Comparison of ENCODE assay signal across 15 cellular contexts in genomic region chr6:156826290-156826955, GRCh38. TPM values are rescaled to one million over a fixed set of nuclear protein-coding genes. Genes with fewer than 3 reads are reported as not detected.
DNase-seq lines count a peak whose midpoint lies in the region; ATAC-seq, FAIRE-seq and TF ChIP-seq lines count a peak whose summit lies in the region.
"Had no signal": no experiment of that assay in that cellular context is flagged by ENCODE, and none has a peak within 500 bp of the region (broad histone marks: within the 10 kb centered on the region; RNA-seq: fewer than 3 reads in every experiment).

No MANE protein-coding gene starts in this region.

- peaks cover 57% of the 10 kb centered on the region for H3K4me1 ChIP-seq in CD4-positive, alpha-beta memory T cell (ENCODE audit: insufficient read depth, low read length)
- H3K4me1 ChIP-seq in pancreas = peaks cover 20 to 31% (median 26%) of the 10 kb centered on the region in 3 donors

- H3K36me3 ChIP-seq in CD4-positive, alpha-beta memory T cell (ENCODE audit: insufficient read depth, low read length) = no peaks in the 10 kb centered on the region
- H3K36me3 ChIP-seq in pancreas = peaks cover 0 to 6% (median 0%) of the 10 kb centered on the region in 3 donors

- CTCF ChIA-PET in CD4-positive, alpha-beta memory T cell (lab: Charles Lee; ENCODE audit: partially characterized antibody) = interaction anchor here (1.2 kb wide), 1 partner anchor 168 kb away, joined by 3 read pairs; no protein-coding TSS in a partner anchor

- DNase-seq in CD4-positive, alpha-beta memory T cell = no peak
- DNase-seq in HFFc6 (no peak), endothelial cell (ENCODE audit: low spot score) (no peak), pancreas (no peak), GOT3 (lab: John Stamatoyannopoulos, UW) (no peak), sciatic nerve (ENCODE audit: low spot score) (no peak), RCC 7860 (ENCODE audit: low spot score) (no peak)
- DNase-seq: AML-193, DMS 273 treated with DMSO at 0.1 percent for 48 hours, head of caudate nucleus, islet precursor cell, NCI-H524 treated with DMSO at 0.1 percent for 48 hours had no signal

- H3K27ac ChIP-seq in CD4-positive, alpha-beta memory T cell (ENCODE audit: low read depth, low read length) = no peak overlapping the region
- no peak overlapping the region for H3K27ac ChIP-seq in pancreas

- no peaks in the 10 kb centered on the region for H3K27me3 Mint-ChIP-seq in CD4-positive, alpha-beta memory T cell
- H3K27me3 Mint-ChIP-seq in HFFc6 (ENCODE audit: insufficient read depth) (no peaks in the 10 kb centered on the region; the same call in none of the 2 replicates), endothelial cell (ENCODE audit: unreplicated experiment) (no peaks in the 10 kb centered on the region)

- FAIRE-seq in pancreas (lab: Jason Lieb, UNC) = no peak
- no peak for FAIRE-seq in RCC 7860 (lab: Jason Lieb, UNC)

- POLR2A ChIA-PET in CD4-positive, alpha-beta memory T cell (lab: Charles Lee; ENCODE audit: partially characterized antibody) = interaction anchor here (1.3 to 1.4 kb wide), 2 partner anchors 49 to 140 kb away, joined by 3 to 5 read pairs; partner anchors contain the start of gene ARID1B

- H3K27ac Mint-ChIP-seq in CD4-positive, alpha-beta memory T cell = peak overlapping the region in 4 of 7 donors; percentile 17 to 66 (median 36)
- H3K27ac Mint-ChIP-seq in HFFc6 (peak overlapping the region; percentile 93; the same call in 1 of the 2 replicates), endothelial cell (ENCODE audit: unreplicated experiment) (peak overlapping the region; percentile 39)
- H3K27ac Mint-ChIP-seq: activated T-helper 2 cell treated with anti-CD3 and anti-CD28 coated beads, Interferon-gamma antibody, Interleukin-2, Interleukin-4, amounts not matched to agents 10 μg/mL and 5 μg/mL and 100 μg/mL, durations not matched to agents 14 hours and 24 hours and 36 hours had no signal

- no peaks in the 10 kb centered on the region for H3K9me3 Mint-ChIP-seq in CD4-positive, alpha-beta memory T cell
- H3K9me3 Mint-ChIP-seq in HFFc6 (no peaks in the 10 kb centered on the region), endothelial cell (ENCODE audit: unreplicated experiment) (no peaks in the 10 kb centered on the region)
- H3K9me3 Mint-ChIP-seq: activated T-helper 2 cell treated with anti-CD3 and anti-CD28 coated beads, Interferon-gamma antibody, Interleukin-2, Interleukin-4, amounts not matched to agents 10 μg/mL and 5 μg/mL and 100 μg/mL, durations not matched to agents 14 hours and 24 hours and 36 hours had no signal

- TF ChIP-seq CTCF in HFFc6 (IDR thresholded peaks at IDR 0.05) (no peak), endothelial cell (IDR thresholded peaks at IDR 0.05; ENCODE audit: unreplicated experiment) (no peak), pancreas (IDR thresholded peaks at IDR 0.05) (no peak)

- H3K27me3 ChIP-seq in CD4-positive, alpha-beta memory T cell (ENCODE audit: insufficient read depth, low read length) = no peaks in the 10 kb centered on the region
- no peaks in the 10 kb centered on the region for H3K27me3 ChIP-seq in pancreas

- intact Hi-C loops in CD4-positive, alpha-beta memory T cell (cut with micrococcal nuclease) = loop anchor here (5.0 kb wide), 1 partner anchor 44 kb away; no protein-coding TSS in a partner anchor
- intact Hi-C loops in pancreas (cut with DNase I) (no loop called here), sciatic nerve (cut with DNase I) (no loop called here)

- ATAC-seq in pancreas (peak; percentile 53 to 80 (median 64)), GM18498 (IDR thresholded peaks at IDR 0.05; ENCODE audit: unreplicated experiment) (no peak), sciatic nerve (no peak)

- H3K36me3 Mint-ChIP-seq in CD4-positive, alpha-beta memory T cell = peaks cover 30 to 32% of the 10 kb centered on the region in 2 donors
- H3K36me3 Mint-ChIP-seq in HFFc6 (ENCODE audit: low read depth) (0 out of 2 replicates have a peak, but pooled peaks cover 19% of the 10 kb centered on the region), endothelial cell (ENCODE audit: low read depth, unreplicated experiment) (peaks cover 5% of the 10 kb centered on the region)

- H3K4me3 ChIP-seq in CD4-positive, alpha-beta memory T cell (ENCODE audit: low read length in 2 of 2) = no peak overlapping the region
- H3K4me3 ChIP-seq in pancreas = no peak overlapping the region
- H3K4me3 ChIP-seq: coronary artery had no signal

- H3K9me3 ChIP-seq in CD4-positive, alpha-beta memory T cell (ENCODE audit: control insufficient read depth in 1 of 2, low read length in 2 of 2) = no peaks in the 10 kb centered on the region
- no peaks in the 10 kb centered on the region for H3K9me3 ChIP-seq in pancreas

- H3K4me3 Mint-ChIP-seq in CD4-positive, alpha-beta memory T cell = peak overlapping the region in 3 of 8 donors; percentile 2 to 55 (median 17)
- H3K4me3 Mint-ChIP-seq in HFFc6 = no peak overlapping the region
- no peak overlapping the region for H3K4me3 Mint-ChIP-seq in endothelial cell (ENCODE audit: unreplicated experiment)

- H3K4me1 Mint-ChIP-seq in CD4-positive, alpha-beta memory T cell = peaks cover 63 to 92% (median 76%) of the 10 kb centered on the region in 4 donors
- H3K4me1 Mint-ChIP-seq in HFFc6 (ENCODE audit: low read depth) (peaks cover 66% of the 10 kb centered on the region), endothelial cell (ENCODE audit: unreplicated experiment) (peaks cover 18% of the 10 kb centered on the region)

- 53 to 57% methylated on average over 10 of the region's 10 CpGs for WGBS in pancreas, 2 donors

RNA-seq across cellular contexts. Expression of gene ARID1B, which starts 49.2 kb away (rescaled TPM):
- 100 to 1,000 TPM; 118 to 131 TPM for total RNA-seq in CD4-positive, alpha-beta memory T cell
- polyA plus RNA-seq in CD4-positive, alpha-beta memory T cell = 10 to 100 TPM in 1 of 2 donors, 1 to 10 TPM in 1; 5.4 to 26.5 TPM
- 10 to 100 TPM; 32.5 to 44.3 (median 36.5) TPM for total RNA-seq in HFFc6 (2021; fragmentation: NEBNext Ultra II Directional; extraction: Animal tissue kit (Norgen Biotek cat#: 25700))
- total RNA-seq in endothelial cell (ENCODE audit: unreplicated experiment) (104 TPM), pancreas (10 to 100 TPM; 32.1 to 68.0 (median 43.7) TPM), sciatic nerve (142 TPM)
- polyA plus RNA-seq in pancreas = 10 to 100 TPM; 16.2 to 16.4 TPM

Comparison
In these comparisons a context has a peak if more than half of its experiments do, and no peak if none do; other contexts are left out.
1. H3K27ac Mint-ChIP-seq: peak in every context shown above with its lines; median percentile 93 in HFFc6; 39 in endothelial cell; 36 in CD4-positive, alpha-beta memory T cell.
2. ATAC-seq: peak in pancreas (4 of 4); none in GM18498 (single experiment) and sciatic nerve (single experiment).